Comparison of ENCODE assay signal across 27 cellular contexts in the genomic region with DNA sequence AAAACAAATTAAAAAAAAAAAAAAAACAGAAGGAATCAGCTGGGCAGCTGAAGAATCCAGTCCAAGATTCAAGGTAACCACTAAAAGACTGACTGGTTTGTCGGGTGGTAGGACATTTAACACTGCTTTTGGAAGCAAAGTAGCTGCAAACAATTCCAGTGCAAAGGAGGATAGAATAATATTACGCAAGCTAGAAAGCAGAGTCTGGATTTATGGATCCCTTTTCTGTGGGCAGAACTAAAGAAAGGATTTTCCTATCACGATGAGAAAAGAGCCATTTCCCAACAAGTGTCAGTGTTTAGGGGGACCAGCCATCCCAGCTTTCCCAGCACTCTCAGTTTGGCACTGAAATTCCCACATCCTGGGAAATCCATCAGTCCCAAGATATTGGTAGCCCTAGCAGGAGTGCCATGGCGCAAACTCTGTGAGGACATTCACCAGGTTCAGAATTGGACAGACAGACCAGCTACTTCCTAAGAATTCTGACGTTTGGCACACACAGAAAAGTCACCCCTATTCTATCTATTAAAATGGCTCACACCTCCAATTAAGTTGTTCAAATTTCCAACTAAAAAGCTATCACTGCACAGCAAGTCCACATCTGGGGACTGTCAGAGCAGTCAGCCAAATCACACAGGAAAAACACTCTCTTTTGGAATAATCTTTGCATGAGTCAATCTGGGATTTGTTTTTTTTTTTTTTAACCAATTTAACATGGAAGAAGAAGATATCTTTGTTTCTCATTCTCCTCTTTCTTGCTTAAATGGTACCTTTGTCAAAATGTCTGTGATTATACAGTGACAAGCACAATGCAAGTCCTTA.
A peak's percentile ranks its signal among the peaks of the same experiment; 100 is the strongest.
DNase-seq lines count a peak whose midpoint lies in the region; ATAC-seq and TF ChIP-seq lines count a peak whose summit lies in the region.
"Had no signal": no experiment of that assay in that cellular context is flagged by ENCODE, and none has a peak within 500 bp of the region (broad histone marks: within the 10 kb centered on the region; RNA-seq: fewer than 3 reads in every experiment).

No MANE protein-coding gene starts in this region.

- H3K9me3 ChIP-seq in transverse colon: no peaks in the 10 kb centered on the region
- H3K9me3 ChIP-seq: body of pancreas, ovary had no signal

- TF ChIP-seq CTCF in chondrocyte (IDR thresholded peaks at IDR 0.05) (no peak), transverse colon (IDR thresholded peaks at IDR 0.05) (no peak)

- TF ChIP-seq POLR2A in transverse colon (IDR thresholded peaks at IDR 0.05): no peak

- H3K4me1 ChIP-seq in transverse colon: peaks cover 0 to 4% (median 0%) of the 10 kb centered on the region in 4 donors
- H3K4me1 ChIP-seq: body of pancreas had no signal

- ATAC-seq in left ventricle myocardium superior: peak; percentile 89
- no peak for ATAC-seq in GM21381 (IDR thresholded peaks at IDR 0.05; ENCODE audit: unreplicated experiment)
- ATAC-seq: body of pancreas; CD8-positive, alpha-beta T cell; effector memory CD8-positive, alpha-beta T cell; esophagus mucosa; GM12878; HCT116; left lobe of liver; naive thymus-derived CD8-positive, alpha-beta T cell; stimulated activated naive B cell treated with anti-CD40 and anti-IgM and Interleukin-4, amounts not matched to agents 10 μg/mL and 1 μg/mL and 100 μg/mL, for 72 hours; WTC11 had no signal

- TF ChIP-seq EP300 in transverse colon (IDR thresholded peaks at IDR 0.05; ENCODE audit: low read depth): no peak

- H3K27me3 ChIP-seq in transverse colon: no peaks in the 10 kb centered on the region
- H3K27me3 ChIP-seq: body of pancreas, ovary had no signal

- peaks cover 52% of the 10 kb centered on the region for H3K4me1 Mint-ChIP-seq in chondrocyte (ENCODE audit: low read depth)
- H3K4me1 Mint-ChIP-seq: mesothelial cell of epicardium, WTC11 had no signal

- H3K4me3 Mint-ChIP-seq in chondrocyte (ENCODE audit: unreplicated experiment): no peak overlapping the region
- H3K4me3 Mint-ChIP-seq: activated naive CD8-positive, alpha-beta T cell; CD8-positive, alpha-beta T cell; effector memory CD8-positive, alpha-beta T cell; mesothelial cell of epicardium; naive thymus-derived CD8-positive, alpha-beta T cell; stimulated activated naive B cell treated with anti-CD40 and anti-IgM and Interleukin-4, amounts not matched to agents 10 μg/mL and 1 μg/mL and 100 μg/mL, for 72 hours; WTC11 had no signal

- peaks cover 14% of the 10 kb centered on the region for H3K36me3 Mint-ChIP-seq in chondrocyte (ENCODE audit: low read depth)
- H3K36me3 Mint-ChIP-seq: activated naive CD8-positive, alpha-beta T cell; CD8-positive, alpha-beta T cell; naive thymus-derived CD8-positive, alpha-beta T cell had no signal

- in situ Hi-C loops in transverse colon (cut with MboI; ENCODE audit: low pct_ligation_motif_present in 1 of 4, low pct_unique_long_range_greater_than_20kb in 1 of 4, low sequenced_read_pairs in 3 of 4): no loop called here

- peaks cover 39% of the 10 kb centered on the region for H3K9me3 Mint-ChIP-seq in chondrocyte (ENCODE audit: low read depth)
- H3K9me3 Mint-ChIP-seq: activated T-helper 2 cell treated with anti-CD3 and anti-CD28 coated beads, Interferon-gamma antibody, Interleukin-2, Interleukin-4, amounts not matched to agents 10 μg/mL and 5 μg/mL and 100 μg/mL, durations not matched to agents 14 hours and 24 hours and 36 hours; CD8-positive, alpha-beta T cell had no signal

- 80 to 88% methylated on average over 5 of the region's 5 CpGs for WGBS in transverse colon (ENCODE audit: low coverage in 1 of 2), 2 donors

- intact Hi-C loops in left ventricle myocardium superior (cut with micrococcal nuclease): no loop called here
- intact Hi-C loops in transverse colon (cut with DNase I; ENCODE audit: low total_unique reads): no loop called here

- peak overlapping the region; percentile 61 for H3K27ac Mint-ChIP-seq in chondrocyte (ENCODE audit: unreplicated experiment)
- H3K27ac Mint-ChIP-seq: activated naive CD8-positive, alpha-beta T cell; activated T-helper 2 cell treated with anti-CD3 and anti-CD28 coated beads, Interferon-gamma antibody, Interleukin-2, Interleukin-4, amounts not matched to agents 10 μg/mL and 5 μg/mL and 100 μg/mL, durations not matched to agents 14 hours and 24 hours and 36 hours; CD8-positive, alpha-beta T cell; effector memory CD8-positive, alpha-beta T cell; mesothelial cell of epicardium; stimulated activated naive B cell treated with anti-CD40 and anti-IgM and Interleukin-4, amounts not matched to agents 10 μg/mL and 1 μg/mL and 100 μg/mL, for 72 hours; WTC11 had no signal

- peak overlapping the region in 3 of 4 donors; percentile 17 to 44 (median 20) for H3K27ac ChIP-seq in transverse colon
- H3K27ac ChIP-seq: body of pancreas, ovary had no signal

- H3K4me3 ChIP-seq in transverse colon: no peak overlapping the region
- H3K4me3 ChIP-seq: body of pancreas, GM12878, ovary, skin epidermis had no signal

- no peaks in the 10 kb centered on the region for H3K27me3 Mint-ChIP-seq in chondrocyte (ENCODE audit: low read depth)
- H3K27me3 Mint-ChIP-seq: activated naive CD8-positive, alpha-beta T cell; effector memory CD8-positive, alpha-beta T cell; naive thymus-derived CD8-positive, alpha-beta T cell; stimulated activated naive B cell treated with anti-CD40 and anti-IgM and Interleukin-4, amounts not matched to agents 10 μg/mL and 1 μg/mL and 100 μg/mL, for 72 hours had no signal

- no peaks in the 10 kb centered on the region for H3K36me3 ChIP-seq in transverse colon
- H3K36me3 ChIP-seq: ovary had no signal

- peak; percentile 28 for DNase-seq in HT1080 (ENCODE audit: low read depth)
- DNase-seq in chondrocyte (ENCODE audit: low spot score): no peak
- no peak for DNase-seq in left ventricle myocardium superior
- DNase-seq in transverse colon: no peak
- DNase-seq in dermis blood vessel endothelial cell: no peak
- DNase-seq in SIG-M5 treated with dmso at 0.1 percent for 504 hours (lab: John Stamatoyannopoulos, UW; ENCODE audit: unreplicated experiment): no peak
- no peak for DNase-seq in occipital lobe (lab: John Stamatoyannopoulos, UW)
- DNase-seq: activated CD4-positive, alpha-beta T cell treated with anti-CD3 and anti-CD28 coated beads, Interleukin-2, amount 50 U/mL, for 4 hours; activated CD8-positive, alpha-beta memory T cell treated with anti-CD3 and anti-CD28 coated beads, Interleukin-2, amount 50 U/mL, for 4 hours; body of pancreas; CD8-positive, alpha-beta T cell; effector memory CD8-positive, alpha-beta T cell; naive thymus-derived CD8-positive, alpha-beta T cell; ovary; stimulated activated CD4-positive, alpha-beta T cell treated with anti-CD3 and anti-CD28 coated beads, Interleukin-2, amount 100 ng/mL, for 24 hours; stimulated activated naive B cell treated with anti-CD40 and anti-IgM and Interleukin-4, amounts not matched to agents 10 μg/mL and 1 μg/mL and 100 μg/mL, for 72 hours; T1000 had no signal
